In genomic region chrX:10922841-10923240, GRCh38 we compare ENCODE assay signal across 24 cellular contexts.
DNase-seq lines count a peak whose midpoint lies in the region; ATAC-seq, FAIRE-seq and TF ChIP-seq lines count a peak whose summit lies in the region.
"Had no signal": no experiment of that assay in that cellular context is flagged by ENCODE, and none has a peak within 500 bp of the region (broad histone marks: within the 10 kb centered on the region; RNA-seq: fewer than 3 reads in every experiment).

No MANE protein-coding gene starts in this region.

- no peaks in the 10 kb centered on the region for H3K27me3 Mint-ChIP-seq in nephron progenitor cell (ENCODE audit: low read depth, poor library complexity)
- no peaks in the 10 kb centered on the region for H3K27me3 Mint-ChIP-seq in activated T-helper 17 cell treated with anti-CD3 and anti-CD28 coated beads, Interleukin-2, amount 50 U/mL, for 72 hours
- H3K27me3 Mint-ChIP-seq: CD4-positive, alpha-beta T cell had no signal

- no peak overlapping the region for H3K27ac Mint-ChIP-seq in nephron progenitor cell
- H3K27ac Mint-ChIP-seq in activated T-helper 17 cell treated with anti-CD3 and anti-CD28 coated beads, Interleukin-2, amount 50 U/mL, for 72 hours = no peak overlapping the region
- H3K27ac Mint-ChIP-seq: CD4-positive, alpha-beta T cell had no signal

- H3K79me2 ChIP-seq in ACC112 (ENCODE audit: control insufficient read depth, insufficient read depth, low read length, unreplicated experiment) (no peaks in the 10 kb centered on the region), endothelial cell of umbilical vein (ENCODE audit: control insufficient read depth, insufficient read depth, low read length) (no peaks in the 10 kb centered on the region), osteoblast (ENCODE audit: insufficient read depth, low read length) (no peaks in the 10 kb centered on the region)

- H3K4me2 ChIP-seq in IMR-90 (ENCODE audit: low read depth, low read length) = no peak overlapping the region; the same call in 1 of the 2 replicates
- H3K4me2 ChIP-seq in endothelial cell of umbilical vein (ENCODE audit: insufficient read depth, low read length) = no peak overlapping the region
- H3K4me2 ChIP-seq in osteoblast (ENCODE audit: insufficient read depth, low read length) = no peak overlapping the region
- H3K4me2 ChIP-seq: BLaER1 had no signal

- H3K14ac ChIP-seq in IMR-90 (replicated peaks; ENCODE audit: low read depth, low read length) = 0 out of 2 replicates have a peak overlapping the region, but pooled peaks have one; percentile 42

- H2BK20ac ChIP-seq in IMR-90 (ENCODE audit: low read depth, low read length) = peak overlapping the region; percentile 83

- no peaks in the 10 kb centered on the region for H3K9me1 ChIP-seq in IMR-90 (ENCODE audit: insufficient read depth, low read length)
- H3K9me1 ChIP-seq in endothelial cell of umbilical vein (replicated peaks; ENCODE audit: control insufficient read depth, extremely low read depth, insufficient read depth, low read length) = no peaks in the 10 kb centered on the region

- H3K9ac ChIP-seq in IMR-90 (ENCODE audit: low read depth, low read length) (no peak overlapping the region), endothelial cell of umbilical vein (replicated peaks; ENCODE audit: extremely low read depth, insufficient read depth, low read length) (no peak overlapping the region)
- H3K9ac ChIP-seq: BLaER1 had no signal

- H3K4me1 Mint-ChIP-seq in nephron progenitor cell = peaks cover 12% of the 10 kb centered on the region
- H3K4me1 Mint-ChIP-seq in activated T-helper 17 cell treated with anti-CD3 and anti-CD28 coated beads, Interleukin-2, amount 50 U/mL, for 72 hours = no peaks in the 10 kb centered on the region

- H4K91ac ChIP-seq in IMR-90 (ENCODE audit: insufficient read depth, low read depth, low read length) = peak overlapping the region; percentile 52; the same call in 1 of the 2 replicates

- no peak for TF ChIP-seq POLR2A in IMR-90 (IDR thresholded peaks at IDR 0.05; ENCODE audit: low read depth, low read length)
- TF ChIP-seq POLR2A in endothelial cell of umbilical vein (IDR thresholded peaks at IDR 0.05; ENCODE audit: low read depth, low read length) = no peak

- H3K27me3 ChIP-seq in ACC112 (ENCODE audit: insufficient read depth, low read length) = no peaks in the 10 kb centered on the region
- no peaks in the 10 kb centered on the region for H3K27me3 ChIP-seq in IMR-90 (ENCODE audit: control insufficient read depth, insufficient read depth, low read length)
- H3K27me3 ChIP-seq in endothelial cell of umbilical vein (ENCODE audit: control insufficient read depth in 2 of 2, insufficient read depth in 2 of 2, low read length in 2 of 2) = no peaks in the 10 kb centered on the region
- H3K27me3 ChIP-seq in osteoblast (ENCODE audit: insufficient read depth, low read length) = no peaks in the 10 kb centered on the region

- peak overlapping the region; percentile 39; the same call in 2 of the 3 replicates for H2BK15ac ChIP-seq in IMR-90 (ENCODE audit: low read depth, low read length)

- H3K23ac ChIP-seq in IMR-90 (ENCODE audit: low read depth, low read length) = 0 out of 2 replicates have a peak overlapping the region, but pooled peaks have one; percentile 20

- no peak overlapping the region; the same call in 1 of the 2 replicates for H3K56ac ChIP-seq in IMR-90 (ENCODE audit: extremely low read depth, insufficient read depth, low read length)

- DNase-seq in IMR-90 (no peak), endothelial cell of umbilical vein (ENCODE audit: low read depth, low spot score) (no peak), renal cortical epithelial cell (ENCODE audit: low read depth) (peak; percentile 22), osteoblast (ENCODE audit: insufficient read length, low spot score, missing footprints) (no peak), nephron progenitor cell (no peak)
- DNase-seq: CD4-positive, alpha-beta T cell; COR-L47; DMS 273 treated with DMSO at 0.1 percent for 48 hours; GOT3; KBM-7; NCI-H1092; NCI-H1436; NCI-H187 treated with DMSO at 0.1 percent for 48 hours; NCI-H2107; NCI-H2227 treated with DMSO at 0.1 percent for 48 hours; NCI-H510A treated with DMSO at 0.1 percent for 48 hours; NCI-H748 treated with DMSO at 0.1 percent for 48 hours; T-helper 1 cell had no signal

- peak overlapping the region; percentile 83 for H2BK120ac ChIP-seq in IMR-90 (ENCODE audit: low read depth, low read length)

- no TSS peak for BruUV-seq in IMR-90 (replicated peaks; lab: Mats Ljungman, UMichigan)
- no TSS peak for BruUV-seq in endothelial cell of umbilical vein (replicated peaks; lab: Mats Ljungman, UMichigan)

- H3K79me1 ChIP-seq in IMR-90 (ENCODE audit: low read depth in 1 of 2, low read length in 2 of 2) = no peaks in the 10 kb centered on the region

- no peak overlapping the region for H3K4me3 Mint-ChIP-seq in nephron progenitor cell
- H3K4me3 Mint-ChIP-seq in activated T-helper 17 cell treated with anti-CD3 and anti-CD28 coated beads, Interleukin-2, amount 50 U/mL, for 72 hours = no peak overlapping the region
- H3K4me3 Mint-ChIP-seq: CD4-positive, alpha-beta T cell had no signal

- no peak for TF ChIP-seq CTCF in IMR-90 (conservative IDR thresholded peaks at IDR 0.05; ENCODE audit: low read depth, low read length)
- TF ChIP-seq CTCF in endothelial cell of umbilical vein (IDR thresholded peaks at IDR 0.05; ENCODE audit: extremely low read depth in 1 of 2, insufficient read depth in 1 of 2, low read depth in 1 of 2, low read length in 2 of 2) = no peak
- TF ChIP-seq CTCF in osteoblast (IDR thresholded peaks at IDR 0.05; ENCODE audit: extremely low read depth, low read depth, low read length) = no peak
- TF ChIP-seq CTCF in nephron progenitor cell (IDR thresholded peaks at IDR 0.05) = no peak

- in situ Hi-C loops in IMR-90 (cut with MboI; ENCODE audit: low sequenced_read_pairs) = no loop called here

- peaks cover 33% of the 10 kb centered on the region for H3K9me3 Mint-ChIP-seq in nephron progenitor cell
- peaks cover 3% of the 10 kb centered on the region for H3K9me3 Mint-ChIP-seq in activated T-helper 17 cell treated with anti-CD3 and anti-CD28 coated beads, Interleukin-2, amount 50 U/mL, for 72 hours

- H3K36me3 Mint-ChIP-seq in nephron progenitor cell (ENCODE audit: low read depth) = no peaks in the 10 kb centered on the region
- no peaks in the 10 kb centered on the region for H3K36me3 Mint-ChIP-seq in activated T-helper 17 cell treated with anti-CD3 and anti-CD28 coated beads, Interleukin-2, amount 50 U/mL, for 72 hours (ENCODE audit: low read depth)

- no peak for ATAC-seq in IMR-90 (ENCODE audit: low read depth)
- ATAC-seq in activated T-helper 17 cell treated with anti-CD3 and anti-CD28 coated beads, Interleukin-2, amount 50 U/mL, for 72 hours (replicated peaks) = no peak
- ATAC-seq: Panc1 had no signal

- POLR2A ChIA-PET in IMR-90 (lab: Charles Lee; ENCODE audit: unreplicated experiment) (no interaction called here), endothelial cell of umbilical vein (lab: Charles Lee) (no interaction called here)

- CTCF ChIA-PET in IMR-90 (lab: Yijun Ruan, JAX) = interaction anchor here (0.8 kb wide), 1 partner anchor 10 kb away, joined by 3 read pairs; no protein-coding TSS in a partner anchor
- CTCF ChIA-PET in endothelial cell of umbilical vein (lab: Charles Lee) = no interaction called here

- intact Hi-C loops in IMR-90 (cut with micrococcal nuclease) = no loop called here
- intact Hi-C loops in endothelial cell of umbilical vein (cut with micrococcal nuclease) = loop anchor here (2.0 kb wide), 2 partner anchors 22 to 418 kb away; no protein-coding TSS in a partner anchor

- FAIRE-seq in endothelial cell of umbilical vein (lab: Jason Lieb, UNC) = no peak
- FAIRE-seq: G401.6, GM12892 had no signal

- H2AFZ ChIP-seq in ACC112 (ENCODE audit: low read length, unreplicated experiment) (no peak overlapping the region), IMR-90 (replicated peaks; ENCODE audit: low read length, poor library complexity) (no peak overlapping the region), endothelial cell of umbilical vein (ENCODE audit: low read depth, low read length) (no peak overlapping the region), osteoblast (ENCODE audit: low read length) (no peak overlapping the region)

- H3K4ac ChIP-seq in IMR-90 (ENCODE audit: low read depth, low read length) = peak overlapping the region; percentile 53

- TF ChIP-seq RAD21 in IMR-90 (IDR thresholded peaks at IDR 0.05; ENCODE audit: low read length) = no peak

- dilution Hi-C loops in IMR-90 (cut with HindIII; ENCODE audit: low sequenced_read_pairs, unreplicated experiment) = no loop called here
- dilution Hi-C loops in endothelial cell of umbilical vein (cut with MboI; ENCODE audit: extremely low pct_ligation_motif_present, low sequenced_read_pairs) = no loop called here

- H4K20me1 ChIP-seq in IMR-90 (ENCODE audit: insufficient read depth, low read length) = no peaks in the 10 kb centered on the region
- no peaks in the 10 kb centered on the region for H4K20me1 ChIP-seq in endothelial cell of umbilical vein (replicated peaks; ENCODE audit: control insufficient read depth, extremely low read depth, insufficient read depth, low read length)
- H4K20me1 ChIP-seq in osteoblast (ENCODE audit: insufficient read depth, low read length) = no peaks in the 10 kb centered on the region
- H4K20me1 ChIP-seq: BLaER1 had no signal

- H2BK5ac ChIP-seq in IMR-90 (ENCODE audit: low read depth, low read length, poor library complexity, severe bottlenecking) = peak overlapping the region; percentile 28

- H3K4me1 ChIP-seq in ACC112 (ENCODE audit: control insufficient read depth, insufficient read depth, low read length, unreplicated experiment) = peaks cover 52% of the 10 kb centered on the region
- H3K4me1 ChIP-seq in IMR-90 (ENCODE audit: control insufficient read depth, insufficient read depth, low read length) = peaks cover 2% of the 10 kb centered on the region
- H3K4me1 ChIP-seq in endothelial cell of umbilical vein (ENCODE audit: control insufficient read depth, extremely low read depth, insufficient read depth, low read length) = peaks cover 17% of the 10 kb centered on the region
- H3K4me1 ChIP-seq in osteoblast (ENCODE audit: insufficient read depth, low read length) = peaks cover 23% of the 10 kb centered on the region
- H3K4me1 ChIP-seq: BLaER1 had no signal

- no CpG with 5 or more reads among the region's 1 CpG for WGBS in IMR-90 (ENCODE audit: extremely low coverage in 2 of 2, insufficient read length in 1 of 2), 2 experiments

- H2AK5ac ChIP-seq in IMR-90 (ENCODE audit: low read depth, low read length) = peak overlapping the region; percentile 64

- peak overlapping the region; percentile 72 for H3K27ac ChIP-seq in ACC112 (ENCODE audit: low read depth, low read length)
- H3K27ac ChIP-seq in IMR-90 (ENCODE audit: insufficient read depth, low read length) = no peak overlapping the region
- peak overlapping the region; percentile 10 for H3K27ac ChIP-seq in endothelial cell of umbilical vein (ENCODE audit: insufficient read depth, low read depth, low read length)
- H3K27ac ChIP-seq in osteoblast (ENCODE audit: low read depth, low read length) = no peak overlapping the region
- H3K27ac ChIP-seq: BLaER1 had no signal

- no peaks in the 10 kb centered on the region for H3K36me3 ChIP-seq in ACC112 (ENCODE audit: insufficient read depth, low read length)
- H3K36me3 ChIP-seq in IMR-90 (ENCODE audit: control insufficient read depth, insufficient read depth, low read length) = no peaks in the 10 kb centered on the region
- no peaks in the 10 kb centered on the region for H3K36me3 ChIP-seq in endothelial cell of umbilical vein (ENCODE audit: control insufficient read depth in 2 of 2, extremely low read depth in 1 of 2, insufficient read depth in 2 of 2, low read length in 2 of 2)
- no peaks in the 10 kb centered on the region for H3K36me3 ChIP-seq in osteoblast (ENCODE audit: insufficient read depth, low read length)
- H3K36me3 ChIP-seq: BLaER1 had no signal

- no peak overlapping the region for H2AK9ac ChIP-seq in IMR-90 (replicated peaks; ENCODE audit: low read depth, low read length, poor library complexity)

- H3K9me3 ChIP-seq in IMR-90 (ENCODE audit: control insufficient read depth, insufficient read depth, low read length) = no peaks in the 10 kb centered on the region; the same call in 1 of the 2 replicates
- H3K9me3 ChIP-seq in endothelial cell of umbilical vein (replicated peaks; ENCODE audit: control insufficient read depth, insufficient read depth, low read length) = no peaks in the 10 kb centered on the region
- no peaks in the 10 kb centered on the region for H3K9me3 ChIP-seq in osteoblast (ENCODE audit: low read depth, low read length)

- no peak overlapping the region for H4K5ac ChIP-seq in IMR-90 (ENCODE audit: low read depth, low read length)

- H4K8ac ChIP-seq in IMR-90 (ENCODE audit: low read depth in 2 of 2, low read length in 2 of 2) = peak overlapping the region in 1 of 2 experiments; percentile 58; a peak in 2 of 4 replicates

- peak overlapping the region; percentile 87; the same call in 1 of the 2 replicates for H3K18ac ChIP-seq in IMR-90 (ENCODE audit: low read depth, low read length)

- H3K4me3 ChIP-seq in ACC112 (ENCODE audit: low read depth, low read length) = peak overlapping the region; percentile 63; the same call in 1 of the 2 replicates
- H3K4me3 ChIP-seq in IMR-90 (ENCODE audit: insufficient read depth, low read depth, low read length) = no peak overlapping the region
- H3K4me3 ChIP-seq in endothelial cell of umbilical vein (replicated peaks in 1 of 3; ENCODE audit: insufficient read depth in 1 of 3, low read depth in 1 of 3, low read length in 3 of 3) = no peak overlapping the region
- no peak overlapping the region for H3K4me3 ChIP-seq in osteoblast (ENCODE audit: insufficient read depth, low read length)
- H3K4me3 ChIP-seq: BLaER1 had no signal

Comparison
In these comparisons a context has a peak if more than half of its experiments do, and no peak if none do; other contexts are left out.
1. H3K27ac ChIP-seq: peak in ACC112 (single experiment) and endothelial cell of umbilical vein (single experiment); none in IMR-90 (single experiment) and osteoblast (single experiment).